2 cellular contexts compared by ENCODE assay signal in genomic region chr6:111027219-111027618, GRCh38.
TF ChIP-seq lines count a peak whose summit lies in the region.

No MANE protein-coding gene starts in this region.

TF ChIP-seq in Ishikawa, 13 proteins besides CTCF, POLR2A, EP300 and RAD21 (continued from another document):
- TF ChIP-seq ZBTB7A (IDR thresholded peaks at IDR 0.05; ENCODE audit: low read depth) (no peak), TEAD4 (IDR thresholded peaks at IDR 0.05) (no peak), TAF1 (IDR thresholded peaks at IDR 0.05; ENCODE audit: low read depth) (no peak)

TF ChIP-seq in HepG2, 621 proteins besides CTCF, POLR2A, EP300 and RAD21 (continued from another document):
- peak; percentile 74 for TF ChIP-seq RBM22 (optimal IDR thresholded peaks at IDR 0.05; ENCODE audit: low read length)
- TF ChIP-seq POLR2G (IDR thresholded peaks at IDR 0.05; ENCODE audit: low read depth, low read length), result peak; percentile 34; the same call in 1 of the 2 replicates
- no peak for TF ChIP-seq NFE2L2 (IDR thresholded peaks at IDR 0.05; ENCODE audit: low read length)
- no peak for TF ChIP-seq CREB3 (CRISPR knock-in tag; IDR thresholded peaks at IDR 0.05)
